Comparison of ENCODE assay signal across 16 cellular contexts in genomic region chr18:35479911-35480586, GRCh38. TPM values are rescaled to one million over a fixed set of nuclear protein-coding genes. Genes with fewer than 3 reads are reported as not detected.
DNase-seq lines count a peak whose midpoint lies in the region; ATAC-seq and TF ChIP-seq lines count a peak whose summit lies in the region.
"Had no signal": no experiment of that assay in that cellular context is flagged by ENCODE, and none has a peak within 500 bp of the region (broad histone marks: within the 10 kb centered on the region; RNA-seq: fewer than 3 reads in every experiment).

No MANE protein-coding gene starts in this region.

- no peak overlapping the region for H3K4me3 Mint-ChIP-seq in Calu3 (ENCODE audit: low read depth, unreplicated experiment)
- H3K4me3 Mint-ChIP-seq: activated T-cell treated with anti-CD3 and anti-CD28 coated beads, Interleukin-2, amount 50 U/mL, for 4 hours had no signal

- no peaks in the 10 kb centered on the region for H3K9me3 Mint-ChIP-seq in Calu3 (ENCODE audit: low read depth, unreplicated experiment)
- H3K9me3 Mint-ChIP-seq: activated T-cell treated with anti-CD3 and anti-CD28 coated beads, Interleukin-2, amount 50 U/mL, for 4 hours had no signal

- no peak for ATAC-seq in GM19455 (IDR thresholded peaks at IDR 0.05; ENCODE audit: unreplicated experiment)
- ATAC-seq: activated T-cell treated with anti-CD3 and anti-CD28 coated beads, Interleukin-2, amount 50 U/mL, for 4 hours had no signal

- H3K36me3 ChIP-seq in sigmoid colon, result no peaks in the 10 kb centered on the region
- H3K36me3 ChIP-seq: lower lobe of right lung had no signal

- peaks cover 76% of the 10 kb centered on the region for H3K4me1 Mint-ChIP-seq in Calu3 (ENCODE audit: low read depth, unreplicated experiment)

- DNase-seq in Calu3 (peak; percentile 67), SW480 (ENCODE audit: low spot score) (peak; percentile 41), kidney tubule cell (ENCODE audit: low spot score) (peak; percentile 18), sigmoid colon (no peak), NCI-H187 (lab: John Stamatoyannopoulos, UW) (no peak), OCI-M1 (lab: John Stamatoyannopoulos, UW) (no peak)
- no peak for DNase-seq in activated T-cell treated with anti-CD3 and anti-CD28 coated beads, Interleukin-2, amount 50 U/mL, for 48 hours
- DNase-seq: activated CD4-positive, alpha-beta T cell treated with anti-CD3 and anti-CD28 coated beads, Interleukin-2, amount 50 U/mL, for 1 hour; activated T-cell treated with anti-CD3 and anti-CD28 coated beads, Interleukin-2, amount 50 U/mL, for 4 hours; DND-41; lower lobe of right lung; NCI-H1694 treated with DMSO at 0.1 percent for 48 hours; NCI-H748 treated with DMSO at 0.1 percent for 48 hours; spleen had no signal

- peak overlapping the region; percentile 100 for H3K27ac Mint-ChIP-seq in Calu3 (ENCODE audit: unreplicated experiment)

- no peak overlapping the region for H3K4me3 ChIP-seq in sigmoid colon
- H3K4me3 ChIP-seq: coronary artery, lower lobe of right lung, spleen had no signal

- WGBS in sigmoid colon, 2 donors, result 11 to 68% methylated on average over 1 of the region's 1 CpG

- intact Hi-C loops in Calu3 (cut with micrococcal nuclease; ENCODE audit: unreplicated experiment), result loop anchor here (2.0 to 5.0 kb wide), 3 partner anchors 17 to 102 kb away; partner anchors contain the start of genes GALNT1 and INO80C
- intact Hi-C loops in sigmoid colon (cut with DNase I), result no loop called here

- TF ChIP-seq EP300 in sigmoid colon (IDR thresholded peaks at IDR 0.05), result no peak

- no peak for TF ChIP-seq POLR2A in sigmoid colon (IDR thresholded peaks at IDR 0.05)

- peaks cover 0 to 24% (median 16%) of the 10 kb centered on the region in 4 donors for H3K4me1 ChIP-seq in sigmoid colon

- peak overlapping the region; percentile 2 to 71 (median 53) for H3K27ac ChIP-seq in sigmoid colon
- H3K27ac ChIP-seq: lower lobe of right lung had no signal

- H3K36me3 Mint-ChIP-seq in Calu3 (ENCODE audit: insufficient read depth, unreplicated experiment), result peaks cover 54% of the 10 kb centered on the region

- H3K27me3 ChIP-seq in sigmoid colon, result no peaks in the 10 kb centered on the region
- H3K27me3 ChIP-seq: spleen had no signal

- no TSS peak for BruUV-seq in Calu3 (replicated peaks; lab: Mats Ljungman, UMichigan)

- CTCF ChIA-PET in Calu3 (lab: Charles Lee), result interaction anchor here (0.5 to 2.5 kb wide), 9 partner anchors 17 to 413 kb away, joined by 3 to 14 read pairs (median 3); partner anchors contain the start of gene INO80C

- no peaks in the 10 kb centered on the region for H3K9me3 ChIP-seq in sigmoid colon
- H3K9me3 ChIP-seq: lower lobe of right lung, spleen had no signal

- TF ChIP-seq CTCF in Calu3 (IDR thresholded peaks at IDR 0.05; ENCODE audit: unreplicated experiment) (no peak), sigmoid colon (IDR thresholded peaks at IDR 0.05) (no peak)

- no peaks in the 10 kb centered on the region for H3K27me3 Mint-ChIP-seq in Calu3 (ENCODE audit: unreplicated experiment)

RNA-seq across cellular contexts. Expression of gene INO80C, which starts 17.7 kb away (rescaled TPM):
- total RNA-seq in Calu3 (2022) (27.0 and 41.9 TPM in 2 replicates), sigmoid colon (10 to 100 TPM in 1 of 4 donors, 1 to 10 TPM in 3; 3.7 to 25.5 (median 5.2) TPM)
- polyA plus RNA-seq in sigmoid colon, result 10 to 100 TPM; 34.8 to 44.9 (median 36.3) TPM

Comparison
In these comparisons a context has a peak if more than half of its experiments do, and no peak if none do; other contexts are left out.
1. DNase-seq: peak in Calu3 (single experiment), SW480 (single experiment) and kidney tubule cell (single experiment); none in sigmoid colon (single experiment), NCI-H187 (0 of 2), activated T-cell treated with anti-CD3 and anti-CD28 coated beads, Interleukin-2, amount 50 U/mL, for 48 hours (0 of 2) and OCI-M1 (single experiment).